Comparison of ENCODE assay signal across 34 cellular contexts in genomic region chr1:66867501-66867900, GRCh38.
"Had no signal": no experiment of that assay in that cellular context is flagged by ENCODE, and none has a peak within 500 bp of the region (broad histone marks: within the 10 kb centered on the region; RNA-seq: fewer than 3 reads in every experiment).

No MANE protein-coding gene starts in this region.

- H3K9me3 Mint-ChIP-seq: activated CD4-positive, alpha-beta memory T cell treated with anti-CD3 and anti-CD28 coated beads for 36 hours; activated CD4-positive, alpha-beta T cell treated with anti-CD3 and anti-CD28 coated beads, Interleukin-2, amount 10 ng/mL, durations not matched to agents 24 days and 14 days; activated T-helper 17 cell treated with anti-CD3 and anti-CD28 coated beads, Interleukin-2, amount 50 U/mL, for 72 hours; central memory CD8-positive, alpha-beta T cell; dendritic cell treated with granulocyte-macrophage colony-stimulating factor and Interleukin-4, amounts not matched to agents 40 ng/mL and 50 ng/mL, for 4 days; endodermal cell; T-helper 2 cell treated with Interferon-gamma antibody and Interleukin-4, amounts not matched to agents 5 μg/mL and 100 μg/mL, for 36 hours had no signal

- H3K27me3 Mint-ChIP-seq: activated CD4-positive, alpha-beta memory T cell treated with anti-CD3 and anti-CD28 coated beads for 36 hours; activated CD4-positive, alpha-beta T cell treated with anti-CD3 and anti-CD28 coated beads for 36 hours; activated CD4-positive, alpha-beta T cell treated with anti-CD3 and anti-CD28 coated beads, Interleukin-2, amount 10 ng/mL, durations not matched to agents 24 days and 14 days; activated CD8-positive, alpha-beta memory T cell treated with anti-CD3 and anti-CD28 coated beads, Interleukin-2, amount 10 ng/mL, durations not matched to agents 7 days and 5 days; activated naive CD8-positive, alpha-beta T cell; activated T-helper 17 cell treated with anti-CD3 and anti-CD28 coated beads, Interleukin-2, amount 50 U/mL, for 72 hours; dendritic cell treated with granulocyte-macrophage colony-stimulating factor and Interleukin-4, amounts not matched to agents 40 ng/mL and 50 ng/mL, for 4 days; T-helper 17 cell had no signal

- H3K4me1 Mint-ChIP-seq: activated CD4-positive, alpha-beta T cell treated with anti-CD3 and anti-CD28 coated beads for 36 hours; activated CD4-positive, alpha-beta T cell treated with anti-CD3 and anti-CD28 coated beads, Interleukin-2, amount 10 ng/mL, durations not matched to agents 24 days and 14 days; activated CD8-positive, alpha-beta memory T cell treated with anti-CD3 and anti-CD28 coated beads, Interleukin-2, amount 10 ng/mL, durations not matched to agents 7 days and 5 days; activated T-helper 17 cell treated with anti-CD3 and anti-CD28 coated beads, Interleukin-2, amount 50 U/mL, for 72 hours; central memory CD8-positive, alpha-beta T cell; endodermal cell; T-helper 17 cell had no signal

- H3K36me3 Mint-ChIP-seq: activated CD4-positive, alpha-beta memory T cell treated with anti-CD3 and anti-CD28 coated beads for 36 hours; activated CD8-positive, alpha-beta memory T cell treated with anti-CD3 and anti-CD28 coated beads, Interleukin-2, amount 10 ng/mL, durations not matched to agents 7 days and 5 days; activated naive CD8-positive, alpha-beta T cell had no signal

- ATAC-seq: activated CD4-positive, alpha-beta T cell treated with anti-CD3 and anti-CD28 coated beads for 36 hours; activated CD8-positive, alpha-beta memory T cell treated with anti-CD3 and anti-CD28 coated beads, Interleukin-2, amount 10 ng/mL, durations not matched to agents 7 days and 5 days; activated CD8-positive, alpha-beta T cell treated with anti-CD3 and anti-CD28 coated beads, Interleukin-2, amount 10 ng/mL, durations not matched to agents 7 days and 5 days; activated T-helper 17 cell treated with anti-CD3 and anti-CD28 coated beads, Interleukin-2, amount 50 U/mL, for 72 hours; body of pancreas; esophagus mucosa; gastroesophageal sphincter; heart right ventricle; T-helper 17 cell had no signal

- H3K27ac Mint-ChIP-seq: activated CD4-positive, alpha-beta memory T cell treated with anti-CD3 and anti-CD28 coated beads for 36 hours; activated CD4-positive, alpha-beta T cell treated with anti-CD3 and anti-CD28 coated beads for 36 hours; activated CD4-positive, alpha-beta T cell treated with anti-CD3 and anti-CD28 coated beads, Interleukin-2, amount 10 ng/mL, durations not matched to agents 24 days and 14 days; activated CD8-positive, alpha-beta memory T cell treated with anti-CD3 and anti-CD28 coated beads, Interleukin-2, amount 10 ng/mL, durations not matched to agents 7 days and 5 days; activated CD8-positive, alpha-beta T cell treated with anti-CD3 and anti-CD28 coated beads, Interleukin-2, amount 10 ng/mL, durations not matched to agents 7 days and 5 days; activated naive CD8-positive, alpha-beta T cell; activated T-helper 17 cell treated with anti-CD3 and anti-CD28 coated beads, Interleukin-2, amount 50 U/mL, for 72 hours; dendritic cell treated with granulocyte-macrophage colony-stimulating factor and Interleukin-4, amounts not matched to agents 40 ng/mL and 50 ng/mL, for 4 days; endodermal cell; T-helper 17 cell; T-helper 2 cell treated with Interferon-gamma antibody and Interleukin-4, amounts not matched to agents 5 μg/mL and 100 μg/mL, for 36 hours had no signal

- DNase-seq: activated CD4-positive, alpha-beta memory T cell treated with anti-CD3 and anti-CD28 coated beads for 36 hours; activated CD4-positive, alpha-beta T cell treated with anti-CD3 and anti-CD28 coated beads for 36 hours; activated CD4-positive, alpha-beta T cell treated with anti-CD3 and anti-CD28 coated beads, Interleukin-2, amount 10 ng/mL, durations not matched to agents 24 days and 14 days; activated CD4-positive, CD25-positive, alpha-beta regulatory T cell; activated CD4-positive, CD25-positive, alpha-beta regulatory T cell treated with anti-CD3 and anti-CD28 coated beads, Interleukin-2, amount 50 U/mL, for 72 hours; activated CD8-positive, alpha-beta memory T cell treated with anti-CD3 and anti-CD28 coated beads, Interleukin-2, amount 10 ng/mL, durations not matched to agents 7 days and 5 days; activated CD8-positive, alpha-beta memory T cell treated with anti-CD3 and anti-CD28 coated beads, Interleukin-2, amount 50 U/mL, for 4 hours; activated CD8-positive, alpha-beta T cell treated with anti-CD3 and anti-CD28 coated beads, Interleukin-2, amount 10 ng/mL, durations not matched to agents 7 days and 5 days; activated effector memory CD4-positive, alpha-beta T cell treated with Interleukin-2 at 50 U/mL for 16 hours; activated gamma-delta T cell treated with Interleukin-2 at 50 U/mL for 16 hours; activated naive CD4-positive, alpha-beta T cell treated with anti-CD3 and anti-CD28 coated beads, Interleukin-2, amount 50 U/mL, for 16 hours; activated naive CD4-positive, alpha-beta T cell treated with Interleukin-2 at 50 U/mL for 16 hours; activated T-cell treated with anti-CD3 and anti-CD28 coated beads, Interleukin-2, amount 50 U/mL, for 1 hour; amygdala; aorta; body of pancreas; dorsolateral prefrontal cortex; effector memory CD4-positive, alpha-beta T cell; endodermal cell; foreskin melanocyte; heart right ventricle; T-helper 1 cell; T-helper 17 cell; T1000 had no signal

- H3K4me3 Mint-ChIP-seq: activated CD4-positive, alpha-beta memory T cell treated with anti-CD3 and anti-CD28 coated beads for 36 hours; activated CD4-positive, alpha-beta T cell treated with anti-CD3 and anti-CD28 coated beads for 36 hours; activated CD4-positive, alpha-beta T cell treated with anti-CD3 and anti-CD28 coated beads, Interleukin-2, amount 10 ng/mL, durations not matched to agents 24 days and 14 days; activated CD8-positive, alpha-beta memory T cell treated with anti-CD3 and anti-CD28 coated beads, Interleukin-2, amount 10 ng/mL, durations not matched to agents 7 days and 5 days; activated CD8-positive, alpha-beta T cell treated with anti-CD3 and anti-CD28 coated beads, Interleukin-2, amount 10 ng/mL, durations not matched to agents 7 days and 5 days; activated naive CD8-positive, alpha-beta T cell; activated T-helper 17 cell treated with anti-CD3 and anti-CD28 coated beads, Interleukin-2, amount 50 U/mL, for 72 hours; central memory CD8-positive, alpha-beta T cell; dendritic cell treated with granulocyte-macrophage colony-stimulating factor and Interleukin-4, amounts not matched to agents 40 ng/mL and 50 ng/mL, for 4 days; endodermal cell; T-helper 17 cell; T-helper 2 cell treated with Interferon-gamma antibody and Interleukin-4, amounts not matched to agents 5 μg/mL and 100 μg/mL, for 36 hours had no signal

- H3K4me3 ChIP-seq: body of pancreas, cardiac muscle cell, coronary artery, dorsolateral prefrontal cortex, gastroesophageal sphincter, heart right ventricle, hepatocyte had no signal
